ENCODE assay signal across 9 cellular contexts in genomic region chr2:237715459-237715947, GRCh38.
A peak's percentile ranks its signal among the peaks of the same experiment; 100 is the strongest.
DNase-seq lines count a peak whose midpoint lies in the region; ATAC-seq and TF ChIP-seq lines count a peak whose summit lies in the region.
"Had no signal": no experiment of that assay in that cellular context is flagged by ENCODE, and none has a peak within 500 bp of the region (broad histone marks: within the 10 kb centered on the region; RNA-seq: fewer than 3 reads in every experiment).

No MANE protein-coding gene starts in this region.

- H3K4me3 ChIP-seq in endodermal cell (ENCODE audit: low read length) (no peak overlapping the region), aorta (ENCODE audit: low read length in 2 of 2) (no peak overlapping the region)

- no peak for TF ChIP-seq CTCF in endodermal cell (conservative IDR thresholded peaks at IDR 0.05)

- peak; percentile 16 to 18 for ATAC-seq in naive B cell (ENCODE audit: low read depth in 2 of 2)
- peak; percentile 38 for ATAC-seq in aorta (ENCODE audit: low FRiP score)
- ATAC-seq in GM21526 (IDR thresholded peaks at IDR 0.05; ENCODE audit: low FRiP score, unreplicated experiment), result no peak
- ATAC-seq in GM18870 (IDR thresholded peaks at IDR 0.05; ENCODE audit: unreplicated experiment), result no peak
- ATAC-seq in HG03095 (IDR thresholded peaks at IDR 0.05; ENCODE audit: unreplicated experiment), result no peak

- WGBS in endodermal cell (ENCODE audit: insufficient coverage in 1 of 2, insufficient read length in 1 of 2), 2 experiments, result 80 to 82% methylated on average over 12 to 13 of the region's 13 CpGs
- 3 to 9% methylated on average over 13 of the region's 13 CpGs for WGBS in aorta, 2 donors

- DNase-seq in activated naive CD4-positive, alpha-beta T cell treated with Interleukin-2 at 50 U/mL for 16 hours, result no peak
- DNase-seq in endodermal cell (peak; percentile 49), naive B cell (no peak), aorta (peak in 1 of 2 donors; percentile 68)
- DNase-seq: NCI-H1105 treated with DMSO at 0.1 percent for 48 hours had no signal

- H3K27me3 Mint-ChIP-seq in activated naive CD4-positive, alpha-beta T cell treated with anti-CD3 and anti-CD28 coated beads, Interleukin-2, amount 50 U/mL, for 24 hours, result no peaks in the 10 kb centered on the region
- H3K27me3 Mint-ChIP-seq in endodermal cell (ENCODE audit: insufficient read depth) (no peaks in the 10 kb centered on the region), naive B cell (no peaks in the 10 kb centered on the region)

- H3K4me3 Mint-ChIP-seq in activated naive CD4-positive, alpha-beta T cell treated with anti-CD3 and anti-CD28 coated beads, Interleukin-2, amount 50 U/mL, for 24 hours, result peak overlapping the region; percentile 37
- H3K4me3 Mint-ChIP-seq in endodermal cell (no peak overlapping the region), naive B cell (peak overlapping the region in 2 of 8 donors; percentile 4 to 30)

- H3K4me1 ChIP-seq in endodermal cell (ENCODE audit: control insufficient read depth, insufficient read depth, low read length) (no peaks in the 10 kb centered on the region), aorta (ENCODE audit: control insufficient read depth in 1 of 2, insufficient read depth in 2 of 2, low read length in 2 of 2) (peaks cover 0 to 2% of the 10 kb centered on the region in 2 donors)

- intact Hi-C loops in aorta (cut with DNase I), result no loop called here

- H3K27ac Mint-ChIP-seq in activated naive CD4-positive, alpha-beta T cell treated with anti-CD3 and anti-CD28 coated beads, Interleukin-2, amount 50 U/mL, for 24 hours, result no peak overlapping the region
- H3K27ac Mint-ChIP-seq in endodermal cell, result peak overlapping the region; percentile 63
- H3K27ac Mint-ChIP-seq in naive B cell, result peak overlapping the region; percentile 16 to 95 (median 74)

- H3K9me3 Mint-ChIP-seq in activated naive CD4-positive, alpha-beta T cell treated with anti-CD3 and anti-CD28 coated beads, Interleukin-2, amount 50 U/mL, for 24 hours, result no peaks in the 10 kb centered on the region
- H3K9me3 Mint-ChIP-seq in endodermal cell (no peaks in the 10 kb centered on the region), naive B cell (no peaks in the 10 kb centered on the region)

- H3K9ac ChIP-seq in endodermal cell (ENCODE audit: extremely low read depth, low read length, poor library complexity, severe bottlenecking), result no peak overlapping the region

- H3K36me3 ChIP-seq in endodermal cell (ENCODE audit: control insufficient read depth, insufficient read depth, low read length) (peaks cover 66% of the 10 kb centered on the region), aorta (ENCODE audit: control insufficient read depth in 1 of 2, insufficient read depth in 2 of 2, low read length in 1 of 2) (peaks cover 0 to 4% of the 10 kb centered on the region in 2 donors)

- H3K4me1 Mint-ChIP-seq in activated naive CD4-positive, alpha-beta T cell treated with anti-CD3 and anti-CD28 coated beads, Interleukin-2, amount 50 U/mL, for 24 hours, result peaks cover 77% of the 10 kb centered on the region
- H3K4me1 Mint-ChIP-seq in endodermal cell (peaks cover 15% of the 10 kb centered on the region), naive B cell (peaks cover 51 to 78% (median 58%) of the 10 kb centered on the region in 3 donors)

- no peaks in the 10 kb centered on the region for H3K9me3 ChIP-seq in endodermal cell (ENCODE audit: control insufficient read depth, low read length)
- no peaks in the 10 kb centered on the region for H3K9me3 ChIP-seq in aorta (ENCODE audit: control insufficient read depth, low read length)

- no peaks in the 10 kb centered on the region for H3K27me3 ChIP-seq in endodermal cell (ENCODE audit: control insufficient read depth, insufficient read depth, low read length, poor library complexity, severe bottlenecking)
- H3K27me3 ChIP-seq in aorta (ENCODE audit: control insufficient read depth in 1 of 2, insufficient read depth in 2 of 2, low read length in 1 of 2), result no peaks in the 10 kb centered on the region

- H3K27ac ChIP-seq in endodermal cell (ENCODE audit: low read depth, low read length) (peak overlapping the region; percentile 86), aorta (ENCODE audit: low read depth in 1 of 2, low read length in 2 of 2) (peak overlapping the region; percentile 0 to 60)

- peaks cover 4% of the 10 kb centered on the region for H3K36me3 Mint-ChIP-seq in activated naive CD4-positive, alpha-beta T cell treated with anti-CD3 and anti-CD28 coated beads, Interleukin-2, amount 50 U/mL, for 24 hours
- H3K36me3 Mint-ChIP-seq in endodermal cell (ENCODE audit: low read depth) (peaks cover 25% of the 10 kb centered on the region), naive B cell (peaks cover 0 to 13% of the 10 kb centered on the region in 2 donors)

Comparison
In these comparisons a context has a peak if more than half of its experiments do, and no peak if none do; other contexts are left out.
1. ATAC-seq: peak in naive B cell (2 of 2) and aorta (single experiment); none in GM21526 (single experiment), GM18870 (single experiment) and HG03095 (single experiment).